ENCODE assay signal across 8 cellular contexts in genomic region chr2:156319811-156320490, GRCh38. TPM values are rescaled to one million over a fixed set of nuclear protein-coding genes. Genes with fewer than 3 reads are reported as not detected.
A peak's percentile ranks its signal among the peaks of the same experiment; 100 is the strongest.
DNase-seq lines count a peak whose midpoint lies in the region; ATAC-seq and TF ChIP-seq lines count a peak whose summit lies in the region.

No MANE protein-coding gene starts in this region.

- intact Hi-C loops in Right ventricle myocardium inferior (cut with DNase I) = no loop called here

- no peaks in the 10 kb centered on the region for H3K36me3 Mint-ChIP-seq in osteocyte (ENCODE audit: unreplicated experiment)

- no peaks in the 10 kb centered on the region for H3K9me3 Mint-ChIP-seq in osteocyte (ENCODE audit: unreplicated experiment)

- peak overlapping the region; percentile 78 for H3K4me3 ChIP-seq in WERI-Rb-1 (ENCODE audit: low read depth, low read length)

- no peaks in the 10 kb centered on the region for H3K27me3 ChIP-seq in WERI-Rb-1 (ENCODE audit: insufficient read depth, low read depth, severe bottlenecking)

- H3K4me1 Mint-ChIP-seq in osteocyte (ENCODE audit: unreplicated experiment) = peaks cover 19% of the 10 kb centered on the region

- H3K27ac ChIP-seq in WERI-Rb-1 = peak overlapping the region; percentile 87

- H3K27ac Mint-ChIP-seq in osteocyte (ENCODE audit: unreplicated experiment) = no peak overlapping the region

- peak; percentile 24 for DNase-seq in CD1c-positive myeloid dendritic cell (ENCODE audit: extremely low spot score)
- DNase-seq in WERI-Rb-1 = peak; percentile 85
- DNase-seq in Right ventricle myocardium inferior (ENCODE audit: missing footprints) = peak; percentile 78
- DNase-seq in osteocyte (ENCODE audit: extremely low spot score, unreplicated experiment) = no peak
- DNase-seq in SW 1271 (lab: John Stamatoyannopoulos, UW) = no peak
- no peak for DNase-seq in NCI-H1092 (lab: John Stamatoyannopoulos, UW)
- DNase-seq in NCI-H1105 treated with DMSO at 0.1 percent for 48 hours (lab: John Stamatoyannopoulos, UW) = no peak

- TF ChIP-seq CTCF in WERI-Rb-1 (IDR thresholded peaks at IDR 0.05; ENCODE audit: low read depth, low read length) (peak; percentile 58), osteocyte (IDR thresholded peaks at IDR 0.05) (no peak)

- peaks cover 77% of the 10 kb centered on the region for H3K27me3 Mint-ChIP-seq in osteocyte (ENCODE audit: unreplicated experiment)

- H3K36me3 ChIP-seq in WERI-Rb-1 = no peaks in the 10 kb centered on the region; the same call in 1 of the 2 replicates

- ATAC-seq in Right ventricle myocardium inferior = peak; percentile 85
- no peak for ATAC-seq in HG02610 (IDR thresholded peaks at IDR 0.05; ENCODE audit: unreplicated experiment)

- peak overlapping the region; percentile 56 for H3K4me3 Mint-ChIP-seq in osteocyte (ENCODE audit: unreplicated experiment)

- H3K9me3 ChIP-seq in WERI-Rb-1 (ENCODE audit: severe bottlenecking) = peaks cover 2% of the 10 kb centered on the region

RNA-seq across cellular contexts. Expression of gene NR4A2, which starts 12.6 kb away (rescaled TPM):
- total RNA-seq in Right ventricle myocardium inferior = 1.6 TPM
- total RNA-seq in osteocyte = 1.4 and 1.8 TPM in 2 replicates

Comparison
In these comparisons a context has a peak if more than half of its experiments do, and no peak if none do; other contexts are left out.
1. DNase-seq: peak in CD1c-positive myeloid dendritic cell (single experiment), WERI-Rb-1 (single experiment) and Right ventricle myocardium inferior (single experiment); none in osteocyte (single experiment), SW 1271 (0 of 2), NCI-H1092 (single experiment) and NCI-H1105 treated with DMSO at 0.1 percent for 48 hours (single experiment).